Comparison of ENCODE assay signal across 13 cellular contexts in genomic region chr12:6769681-6770080, GRCh38. TPM values are rescaled to one million over a fixed set of nuclear protein-coding genes. Genes with fewer than 3 reads are reported as not detected.
DNase-seq lines count a peak whose midpoint lies in the region; ATAC-seq, FAIRE-seq and TF ChIP-seq lines count a peak whose summit lies in the region.
"Had no signal": no experiment of that assay in that cellular context is flagged by ENCODE, and none has a peak within 500 bp of the region (broad histone marks: within the 10 kb centered on the region; RNA-seq: fewer than 3 reads in every experiment).

No MANE protein-coding gene starts in this region.

- peaks cover 66% of the 10 kb centered on the region for H3K27me3 Mint-ChIP-seq in dendritic cell treated with granulocyte-macrophage colony-stimulating factor and Interleukin-4, amounts not matched to agents 40 ng/mL and 50 ng/mL, for 4 days
- H3K27me3 Mint-ChIP-seq in neural crest cell (ENCODE audit: low read depth) = peaks cover 16% of the 10 kb centered on the region

- H3K36me3 Mint-ChIP-seq in dendritic cell treated with granulocyte-macrophage colony-stimulating factor and Interleukin-4, amounts not matched to agents 40 ng/mL and 50 ng/mL, for 4 days (ENCODE audit: low read depth) = peaks cover 35% of the 10 kb centered on the region
- peaks cover 12% of the 10 kb centered on the region for H3K36me3 Mint-ChIP-seq in neural crest cell (ENCODE audit: low read depth)

- H3K4me3 ChIP-seq in HepG2 (replicated peaks in 1 of 3; ENCODE audit: insufficient read depth in 1 of 3, low read depth in 2 of 3, low read length in 3 of 3) (no peak overlapping the region), right lobe of liver (no peak overlapping the region)

- in situ Hi-C loops in HepG2 (cut with HindIII; ENCODE audit: extremely low pct_ligation_motif_present, low pct_unique_long_range_greater_than_20kb) = no loop called here

- no peaks in the 10 kb centered on the region for H3K27me3 ChIP-seq in HepG2 (ENCODE audit: control insufficient read depth in 1 of 2, insufficient read depth in 2 of 2, low read length in 2 of 2)
- no peaks in the 10 kb centered on the region for H3K27me3 ChIP-seq in right lobe of liver
- H3K27me3 ChIP-seq: upper lobe of right lung had no signal

- H3K36me3 ChIP-seq in HepG2 (replicated peaks in 1 of 2; ENCODE audit: control insufficient read depth in 1 of 2, insufficient read depth in 2 of 2, low read length in 2 of 2) (peaks cover 0 to 11% of the 10 kb centered on the region in 2 experiments; a peak in 1 of 5 replicates), right lobe of liver (peaks cover 0 to 17% (median 5%) of the 10 kb centered on the region in 4 donors)

- no peak overlapping the region for H3K4me2 ChIP-seq in HepG2 (ENCODE audit: low read depth, low read length)

- peaks cover 68% of the 10 kb centered on the region for H3K4me1 ChIP-seq in HepG2 (ENCODE audit: insufficient read depth, low read length)
- H3K4me1 ChIP-seq in right lobe of liver = peaks cover 0 to 52% (median 5%) of the 10 kb centered on the region in 4 donors

- H3K27ac ChIP-seq in HepG2 (ENCODE audit: extremely low read length, insufficient read depth, low read length) (no peak overlapping the region), right lobe of liver (no peak overlapping the region)
- H3K27ac ChIP-seq: upper lobe of right lung had no signal

- no TSS peak for BruUV-seq in HepG2 (replicated peaks; lab: Mats Ljungman, UMichigan)

- TF ChIP-seq RAD21 in HepG2 (CRISPR knock-in tag; IDR thresholded peaks at IDR 0.05) = no peak

- H3K4me3 Mint-ChIP-seq in dendritic cell treated with granulocyte-macrophage colony-stimulating factor and Interleukin-4, amounts not matched to agents 40 ng/mL and 50 ng/mL, for 4 days = peak overlapping the region; percentile 37
- peak overlapping the region; percentile 57 for H3K4me3 Mint-ChIP-seq in neural crest cell

- POLR2A ChIA-PET in HepG2 (lab: Yijun Ruan, JAX) = interaction anchor here (0.5 to 8.3 kb wide), 4 partner anchors 9 to 288 kb away, joined by 3 to 162 read pairs (median 8); partner anchors contain the start of genes COPS7A and MLF2

- intact Hi-C loops in HepG2 (cut with micrococcal nuclease; ENCODE audit: unreplicated experiment) = no loop called here
- intact Hi-C loops in right lobe of liver (cut with DNase I) = no loop called here
- intact Hi-C loops in dendritic cell treated with granulocyte-macrophage colony-stimulating factor and Interleukin-4, amounts not matched to agents 40 ng/mL and 50 ng/mL, for 4 days (cut with micrococcal nuclease) = no loop called here

- peak overlapping the region; percentile 88 for H3K27ac Mint-ChIP-seq in dendritic cell treated with granulocyte-macrophage colony-stimulating factor and Interleukin-4, amounts not matched to agents 40 ng/mL and 50 ng/mL, for 4 days
- no peak overlapping the region for H3K27ac Mint-ChIP-seq in neural crest cell (ENCODE audit: unreplicated experiment)

- TF ChIP-seq EP300 in HepG2 (IDR thresholded peaks at IDR 0.05; ENCODE audit: low read depth in 2 of 2, low read length in 2 of 2) = no peak
- TF ChIP-seq EP300 in HepG2 (CRISPR knock-in tag; IDR thresholded peaks at IDR 0.05; ENCODE audit: borderline replicate concordance) = no peak

- no peak overlapping the region for H2AFZ ChIP-seq in HepG2 (ENCODE audit: low read length)

- H3K9me3 Mint-ChIP-seq in dendritic cell treated with granulocyte-macrophage colony-stimulating factor and Interleukin-4, amounts not matched to agents 40 ng/mL and 50 ng/mL, for 4 days = no peaks in the 10 kb centered on the region
- no peaks in the 10 kb centered on the region for H3K9me3 Mint-ChIP-seq in neural crest cell
- H3K9me3 Mint-ChIP-seq: mesothelial cell of epicardium had no signal

- H3K4me1 Mint-ChIP-seq in dendritic cell treated with granulocyte-macrophage colony-stimulating factor and Interleukin-4, amounts not matched to agents 40 ng/mL and 50 ng/mL, for 4 days (ENCODE audit: low read depth) = peaks cover 90% of the 10 kb centered on the region
- peaks cover 60% of the 10 kb centered on the region for H3K4me1 Mint-ChIP-seq in neural crest cell

- no peak for ATAC-seq in HepG2
- no peak for ATAC-seq in right lobe of liver
- ATAC-seq in GM19023 (IDR thresholded peaks at IDR 0.05; ENCODE audit: unreplicated experiment) = no peak
- no peak for ATAC-seq in GM18517 (IDR thresholded peaks at IDR 0.05; ENCODE audit: unreplicated experiment)
- ATAC-seq: upper lobe of right lung had no signal

- CTCF ChIA-PET in HepG2 (lab: Yijun Ruan, JAX; ENCODE audit: low intra/inter-chr PET ratio, low total read pairs) = no interaction called here

- DNase-seq in HepG2 (ENCODE audit: low spot score) (no peak), right lobe of liver (no peak), neural crest cell (ENCODE audit: low read depth, low spot score) (no peak), SK-N-DZ (ENCODE audit: low spot score) (no peak), NOMO-1 (lab: John Stamatoyannopoulos, UW; ENCODE audit: unreplicated experiment in 2 of 2) (no peak)
- DNase-seq: activated naive CD4-positive, alpha-beta T cell treated with anti-CD3 and anti-CD28 coated beads, Interleukin-2, amount 50 U/mL, for 16 hours; upper lobe of right lung had no signal

- 97% methylated on average over 4 of the region's 4 CpGs for WGBS in HepG2 (ENCODE audit: low lambda C conversion rate)
- WGBS in right lobe of liver (ENCODE audit: insufficient coverage, low coverage, low lambda C conversion rate, missing lambda C conversion rate) = 33% methylated on average over 4 of the region's 4 CpGs

- TF ChIP-seq POLR2A in HepG2 (IDR thresholded peaks at IDR 0.05; ENCODE audit: insufficient read depth in 1 of 2, low read depth in 2 of 2, low read length in 2 of 2) (no peak), right lobe of liver (IDR thresholded peaks at IDR 0.05) (no peak)

- H3K9me3 ChIP-seq in HepG2 (ENCODE audit: low read length) (no peaks in the 10 kb centered on the region), right lobe of liver (no peaks in the 10 kb centered on the region)
- H3K9me3 ChIP-seq: Caco-2, upper lobe of right lung had no signal

- H4K20me1 ChIP-seq in HepG2 (ENCODE audit: insufficient read depth, low read length) = 0 out of 2 replicates have a peak, but pooled peaks cover 6% of the 10 kb centered on the region

- TF ChIP-seq CTCF in HepG2 (CRISPR knock-in tag; IDR thresholded peaks at IDR 0.05) = no peak
- TF ChIP-seq CTCF in right lobe of liver (IDR thresholded peaks at IDR 0.05) = no peak
- TF ChIP-seq CTCF in neural crest cell (conservative IDR thresholded peaks at IDR 0.05) = no peak

- no peak for FAIRE-seq in HepG2 (lab: Jason Lieb, UNC)

- peaks cover 20% of the 10 kb centered on the region for H3K79me2 ChIP-seq in HepG2 (ENCODE audit: insufficient read depth, low read length)

- H3K9ac ChIP-seq in HepG2 (ENCODE audit: insufficient read depth, low read depth, low read length) = no peak overlapping the region

RNA-seq across cellular contexts. Expression of gene LAG3, which starts 2.6 kb away (rescaled TPM):
- 0.11 TPM in 1 of 2 replicates, not detected in the other for total RNA-seq in HepG2 (2016; rRNA removed; fragmentation: Illumina TruSeq; extraction: Trizol)
- total RNA-seq in HepG2 (2016; cell fraction: cytosol; rRNA removed; fragmentation: Illumina TruSeq; extraction: Trizol; ENCODE audit: low read depth) = not detected in 2 replicates
- total RNA-seq in HepG2 (2016; cell fraction: insoluble cytoplasmic fraction; rRNA removed; fragmentation: Illumina TruSeq; extraction: Trizol) = 0.11 TPM in 1 of 2 replicates, not detected in the other
- 0.07 TPM in 1 of 2 replicates, not detected in the other for total RNA-seq in HepG2 (2016; cell fraction: membrane; rRNA removed; fragmentation: Illumina TruSeq; extraction: Trizol)
- 0.31 TPM in 1 of 2 replicates, not detected in the other for total RNA-seq in HepG2 (2016; cell fraction: nucleus; rRNA removed; fragmentation: Illumina TruSeq; extraction: Trizol)
- 0.26 and 0.51 TPM in 2 replicates for polyA plus RNA-seq in HepG2 (2011; rRNA removed)
- polyA plus RNA-seq in HepG2 (2011; cell fraction: cytosol; rRNA removed) = 0.08 and 0.15 TPM in 2 replicates
- 3.5 and 3.6 TPM in 2 replicates for polyA plus RNA-seq in HepG2 (2011; cell fraction: nucleus; rRNA removed)
- polyA plus RNA-seq in HepG2 (2012) = 0.95 and 1.0 TPM in 2 replicates
- not detected in 2 replicates for polyA plus RNA-seq in HepG2 (2016; cell fraction: cytosol; fragmentation: Illumina TruSeq; extraction: Trizol; ENCODE audit: low read depth)
- polyA plus RNA-seq in HepG2 (2016; cell fraction: insoluble cytoplasmic fraction; fragmentation: Illumina TruSeq; extraction: Trizol; ENCODE audit: low read depth) = not detected in 2 replicates
- 0.11 TPM in 1 of 2 replicates, not detected in the other for polyA plus RNA-seq in HepG2 (2016; cell fraction: membrane; fragmentation: Illumina TruSeq; extraction: Trizol; ENCODE audit: low read depth)
- 1.3 and 2.2 TPM in 2 replicates for polyA plus RNA-seq in HepG2 (2016; cell fraction: nucleus; fragmentation: Illumina TruSeq; extraction: Trizol; ENCODE audit: insufficient read depth, low read depth)
- 0.08 and 0.54 TPM in 2 replicates for polyA minus RNA-seq in HepG2 (2011; rRNA and poly(A)+ RNA removed; ENCODE audit: low replicate concordance)
- polyA minus RNA-seq in HepG2 (2011; cell fraction: cytosol; rRNA and poly(A)+ RNA removed) = not detected in 2 replicates
- polyA minus RNA-seq in HepG2 (2011; cell fraction: nucleus; rRNA and poly(A)+ RNA removed) = 0.90 and 2.0 TPM in 2 replicates
- total RNA-seq in right lobe of liver = 1 to 10 TPM in 4 of 6 experiments, under 1 TPM in 2; 0.18 to 2.3 (median 1.4) TPM
- 4.7 and 4.9 TPM in 2 replicates for total RNA-seq in neural crest cell
- 0.46 and 2.2 TPM in 2 replicates for polyA plus RNA-seq in SK-N-DZ (2014; cell fraction: cytosol; rRNA removed)
- 14.0 and 24.1 TPM in 2 replicates for polyA plus RNA-seq in SK-N-DZ (2014; cell fraction: nucleus; rRNA removed)
- total RNA-seq: kidney epithelial cell had no signal

RNA-seq across cellular contexts. Expression of gene PTMS, which starts 3.5 kb away (rescaled TPM):
- total RNA-seq in HepG2 (2016; rRNA removed; fragmentation: Illumina TruSeq; extraction: Trizol) (40.5 and 42.1 TPM in 2 replicates), right lobe of liver (100 to 1,000 TPM; 113 to 484 (median 404) TPM), neural crest cell (629 and 669 TPM in 2 replicates)
- total RNA-seq in HepG2 (2016; cell fraction: cytosol; rRNA removed; fragmentation: Illumina TruSeq; extraction: Trizol; ENCODE audit: low read depth) = 20.4 and 25.8 TPM in 2 replicates
- 34.7 and 40.6 TPM in 2 replicates for total RNA-seq in HepG2 (2016; cell fraction: insoluble cytoplasmic fraction; rRNA removed; fragmentation: Illumina TruSeq; extraction: Trizol)
- total RNA-seq in HepG2 (2016; cell fraction: membrane; rRNA removed; fragmentation: Illumina TruSeq; extraction: Trizol) = 33.5 and 39.4 TPM in 2 replicates
- total RNA-seq in HepG2 (2016; cell fraction: nucleus; rRNA removed; fragmentation: Illumina TruSeq; extraction: Trizol) = 24.6 and 26.7 TPM in 2 replicates
- 79.1 and 82.4 TPM in 2 replicates for polyA plus RNA-seq in HepG2 (2011; rRNA removed)
- polyA plus RNA-seq in HepG2 (2011; cell fraction: cytosol; rRNA removed) = 82.7 and 86.9 TPM in 2 replicates
- polyA plus RNA-seq in HepG2 (2011; cell fraction: nucleus; rRNA removed) = 107 and 116 TPM in 2 replicates
- polyA plus RNA-seq in HepG2 (2012) = 128 and 237 TPM in 2 replicates
- 96.6 and 97.7 TPM in 2 replicates for polyA plus RNA-seq in HepG2 (2016; cell fraction: cytosol; fragmentation: Illumina TruSeq; extraction: Trizol; ENCODE audit: low read depth)
- 162 and 207 TPM in 2 replicates for polyA plus RNA-seq in HepG2 (2016; cell fraction: insoluble cytoplasmic fraction; fragmentation: Illumina TruSeq; extraction: Trizol; ENCODE audit: low read depth)
- polyA plus RNA-seq in HepG2 (2016; cell fraction: membrane; fragmentation: Illumina TruSeq; extraction: Trizol; ENCODE audit: low read depth) = 140 and 143 TPM in 2 replicates
- 169 and 175 TPM in 2 replicates for polyA plus RNA-seq in HepG2 (2016; cell fraction: nucleus; fragmentation: Illumina TruSeq; extraction: Trizol; ENCODE audit: insufficient read depth, low read depth)
- polyA minus RNA-seq in HepG2 (2011; rRNA and poly(A)+ RNA removed; ENCODE audit: low replicate concordance) = 46.9 and 158 TPM in 2 replicates
- 19.3 and 21.6 TPM in 2 replicates for polyA minus RNA-seq in HepG2 (2011; cell fraction: cytosol; rRNA and poly(A)+ RNA removed)
- 8.1 and 13.0 TPM in 2 replicates for polyA minus RNA-seq in HepG2 (2011; cell fraction: nucleus; rRNA and poly(A)+ RNA removed)
- polyA plus RNA-seq in SK-N-DZ (2014; cell fraction: cytosol; rRNA removed) = 377 and 1,003 TPM in 2 replicates
- 347 and 365 TPM in 2 replicates for polyA plus RNA-seq in SK-N-DZ (2014; cell fraction: nucleus; rRNA removed)

RNA-seq across cellular contexts. Expression of gene MLF2, which starts 16.7 kb away (rescaled TPM):
- total RNA-seq in HepG2 (2016; rRNA removed; fragmentation: Illumina TruSeq; extraction: Trizol) (88.1 and 95.8 TPM in 2 replicates), right lobe of liver (100 to 1,000 TPM; 104 to 185 (median 134) TPM), neural crest cell (203 and 217 TPM in 2 replicates)
- total RNA-seq in HepG2 (2016; cell fraction: cytosol; rRNA removed; fragmentation: Illumina TruSeq; extraction: Trizol; ENCODE audit: low read depth) = 20.8 and 28.2 TPM in 2 replicates
- total RNA-seq in HepG2 (2016; cell fraction: insoluble cytoplasmic fraction; rRNA removed; fragmentation: Illumina TruSeq; extraction: Trizol) = 86.9 and 96.5 TPM in 2 replicates
- 41.7 and 71.5 TPM in 2 replicates for total RNA-seq in HepG2 (2016; cell fraction: membrane; rRNA removed; fragmentation: Illumina TruSeq; extraction: Trizol)
- 50.4 and 54.8 TPM in 2 replicates for total RNA-seq in HepG2 (2016; cell fraction: nucleus; rRNA removed; fragmentation: Illumina TruSeq; extraction: Trizol)
- 167 and 178 TPM in 2 replicates for polyA plus RNA-seq in HepG2 (2011; rRNA removed)
- 182 and 203 TPM in 2 replicates for polyA plus RNA-seq in HepG2 (2011; cell fraction: cytosol; rRNA removed)
- polyA plus RNA-seq in HepG2 (2011; cell fraction: nucleus; rRNA removed) = 234 and 240 TPM in 2 replicates
- polyA plus RNA-seq in HepG2 (2012) = 94.9 and 97.7 TPM in 2 replicates
- polyA plus RNA-seq in HepG2 (2016; cell fraction: cytosol; fragmentation: Illumina TruSeq; extraction: Trizol; ENCODE audit: low read depth) = 31.3 and 48.0 TPM in 2 replicates
- polyA plus RNA-seq in HepG2 (2016; cell fraction: insoluble cytoplasmic fraction; fragmentation: Illumina TruSeq; extraction: Trizol; ENCODE audit: low read depth) = 178 and 184 TPM in 2 replicates
- polyA plus RNA-seq in HepG2 (2016; cell fraction: membrane; fragmentation: Illumina TruSeq; extraction: Trizol; ENCODE audit: low read depth) = 69.7 and 93.5 TPM in 2 replicates
- polyA plus RNA-seq in HepG2 (2016; cell fraction: nucleus; fragmentation: Illumina TruSeq; extraction: Trizol; ENCODE audit: insufficient read depth, low read depth) = 128 and 129 TPM in 2 replicates
- polyA minus RNA-seq in HepG2 (2011; rRNA and poly(A)+ RNA removed; ENCODE audit: low replicate concordance) = 127 and 179 TPM in 2 replicates
- polyA minus RNA-seq in HepG2 (2011; cell fraction: cytosol; rRNA and poly(A)+ RNA removed) = 36.1 and 36.7 TPM in 2 replicates
- polyA minus RNA-seq in HepG2 (2011; cell fraction: nucleus; rRNA and poly(A)+ RNA removed) = 47.3 and 50.7 TPM in 2 replicates
- 296 and 349 TPM in 2 replicates for polyA plus RNA-seq in SK-N-DZ (2014; cell fraction: cytosol; rRNA removed)
- polyA plus RNA-seq in SK-N-DZ (2014; cell fraction: nucleus; rRNA removed) = 249 and 259 TPM in 2 replicates

RNA-seq across cellular contexts. Expression of gene CD4, which starts 19.6 kb away (rescaled TPM):
- total RNA-seq in HepG2 (2016; rRNA removed; fragmentation: Illumina TruSeq; extraction: Trizol) (0.07 and 0.27 TPM in 2 replicates), right lobe of liver (10 to 100 TPM; 10.0 to 41.6 (median 28.1) TPM), neural crest cell (3.8 and 4.1 TPM in 2 replicates)
- not detected in 2 replicates for total RNA-seq in HepG2 (2016; cell fraction: cytosol; rRNA removed; fragmentation: Illumina TruSeq; extraction: Trizol; ENCODE audit: low read depth)
- total RNA-seq in HepG2 (2016; cell fraction: insoluble cytoplasmic fraction; rRNA removed; fragmentation: Illumina TruSeq; extraction: Trizol) = 0.15 TPM in 1 of 2 replicates, not detected in the other
- total RNA-seq in HepG2 (2016; cell fraction: membrane; rRNA removed; fragmentation: Illumina TruSeq; extraction: Trizol) = 0.10 TPM in 1 of 2 replicates, not detected in the other
- total RNA-seq in HepG2 (2016; cell fraction: nucleus; rRNA removed; fragmentation: Illumina TruSeq; extraction: Trizol) = 0.28 and 0.41 TPM in 2 replicates
- 0.68 and 0.95 TPM in 2 replicates for polyA plus RNA-seq in HepG2 (2011; rRNA removed)
- polyA plus RNA-seq in HepG2 (2011; cell fraction: cytosol; rRNA removed) = 0.54 and 0.87 TPM in 2 replicates
- polyA plus RNA-seq in HepG2 (2011; cell fraction: nucleus; rRNA removed) = 0.55 and 0.64 TPM in 2 replicates
- 1.5 and 2.7 TPM in 2 replicates for polyA plus RNA-seq in HepG2 (2012)
- polyA plus RNA-seq in HepG2 (2016; cell fraction: cytosol; fragmentation: Illumina TruSeq; extraction: Trizol; ENCODE audit: low read depth) = 0.06 and 0.14 TPM in 2 replicates
- 0.16 and 0.24 TPM in 2 replicates for polyA plus RNA-seq in HepG2 (2016; cell fraction: insoluble cytoplasmic fraction; fragmentation: Illumina TruSeq; extraction: Trizol; ENCODE audit: low read depth)
- not detected in 2 replicates for polyA plus RNA-seq in HepG2 (2016; cell fraction: membrane; fragmentation: Illumina TruSeq; extraction: Trizol; ENCODE audit: low read depth)
- 0.52 and 0.68 TPM in 2 replicates for polyA plus RNA-seq in HepG2 (2016; cell fraction: nucleus; fragmentation: Illumina TruSeq; extraction: Trizol; ENCODE audit: insufficient read depth, low read depth)
- polyA minus RNA-seq in HepG2 (2011; rRNA and poly(A)+ RNA removed; ENCODE audit: low replicate concordance) = 2.6 TPM in 1 of 2 replicates, not detected in the other
- polyA minus RNA-seq in HepG2 (2011; cell fraction: cytosol; rRNA and poly(A)+ RNA removed) = 0.20 and 0.70 TPM in 2 replicates
- 0.39 and 0.87 TPM in 2 replicates for polyA minus RNA-seq in HepG2 (2011; cell fraction: nucleus; rRNA and poly(A)+ RNA removed)
- 5.8 and 7.7 TPM in 2 replicates for polyA plus RNA-seq in SK-N-DZ (2014; cell fraction: cytosol; rRNA removed)
- polyA plus RNA-seq in SK-N-DZ (2014; cell fraction: nucleus; rRNA removed) = 6.6 and 8.7 TPM in 2 replicates
- total RNA-seq: Caco-2 had no signal

RNA-seq across cellular contexts. Expression of gene COPS7A, which starts 45.8 kb away (rescaled TPM):
- total RNA-seq in HepG2 (2016; rRNA removed; fragmentation: Illumina TruSeq; extraction: Trizol) (38.0 and 40.0 TPM in 2 replicates), right lobe of liver (10 to 100 TPM; 26.7 to 49.5 (median 30.6) TPM), neural crest cell (37.5 and 37.7 TPM in 2 replicates)
- total RNA-seq in HepG2 (2016; cell fraction: cytosol; rRNA removed; fragmentation: Illumina TruSeq; extraction: Trizol; ENCODE audit: low read depth) = 16.6 and 19.7 TPM in 2 replicates
- 38.4 and 43.8 TPM in 2 replicates for total RNA-seq in HepG2 (2016; cell fraction: insoluble cytoplasmic fraction; rRNA removed; fragmentation: Illumina TruSeq; extraction: Trizol)
- 33.7 and 38.9 TPM in 2 replicates for total RNA-seq in HepG2 (2016; cell fraction: membrane; rRNA removed; fragmentation: Illumina TruSeq; extraction: Trizol)
- 20.4 and 24.9 TPM in 2 replicates for total RNA-seq in HepG2 (2016; cell fraction: nucleus; rRNA removed; fragmentation: Illumina TruSeq; extraction: Trizol)
- 71.4 and 73.6 TPM in 2 replicates for polyA plus RNA-seq in HepG2 (2011; rRNA removed)
- polyA plus RNA-seq in HepG2 (2011; cell fraction: cytosol; rRNA removed) = 68.4 and 72.5 TPM in 2 replicates
- polyA plus RNA-seq in HepG2 (2011; cell fraction: nucleus; rRNA removed) = 96.7 and 97.8 TPM in 2 replicates
- polyA plus RNA-seq in HepG2 (2012) = 27.8 and 28.6 TPM in 2 replicates
- polyA plus RNA-seq in HepG2 (2016; cell fraction: cytosol; fragmentation: Illumina TruSeq; extraction: Trizol; ENCODE audit: low read depth) = 16.8 and 17.8 TPM in 2 replicates
- 43.9 and 53.4 TPM in 2 replicates for polyA plus RNA-seq in HepG2 (2016; cell fraction: insoluble cytoplasmic fraction; fragmentation: Illumina TruSeq; extraction: Trizol; ENCODE audit: low read depth)
- 27.8 and 32.9 TPM in 2 replicates for polyA plus RNA-seq in HepG2 (2016; cell fraction: membrane; fragmentation: Illumina TruSeq; extraction: Trizol; ENCODE audit: low read depth)
- polyA plus RNA-seq in HepG2 (2016; cell fraction: nucleus; fragmentation: Illumina TruSeq; extraction: Trizol; ENCODE audit: insufficient read depth, low read depth) = 43.1 and 49.0 TPM in 2 replicates
- polyA minus RNA-seq in HepG2 (2011; rRNA and poly(A)+ RNA removed; ENCODE audit: low replicate concordance) = 54.1 and 62.8 TPM in 2 replicates
- polyA minus RNA-seq in HepG2 (2011; cell fraction: cytosol; rRNA and poly(A)+ RNA removed) = 14.6 and 16.3 TPM in 2 replicates
- 9.7 and 12.6 TPM in 2 replicates for polyA minus RNA-seq in HepG2 (2011; cell fraction: nucleus; rRNA and poly(A)+ RNA removed)
- polyA plus RNA-seq in SK-N-DZ (2014; cell fraction: cytosol; rRNA removed) = 56.6 and 71.0 TPM in 2 replicates
- polyA plus RNA-seq in SK-N-DZ (2014; cell fraction: nucleus; rRNA removed) = 124 and 133 TPM in 2 replicates
